In genomic region chr4:88761342-88761741, GRCh38 we compare ENCODE assay signal across 14 cellular contexts.
DNase-seq lines count a peak whose midpoint lies in the region; ATAC-seq, FAIRE-seq and TF ChIP-seq lines count a peak whose summit lies in the region.
"Had no signal": no experiment of that assay in that cellular context is flagged by ENCODE, and none has a peak within 500 bp of the region (broad histone marks: within the 10 kb centered on the region; RNA-seq: fewer than 3 reads in every experiment).

No MANE protein-coding gene starts in this region.

- H3K9me3 ChIP-seq in H1 (ENCODE audit: insufficient read depth in 2 of 2, low read depth in 1 of 2, low read length in 1 of 2) (no peaks in the 10 kb centered on the region), colonic mucosa (no peaks in the 10 kb centered on the region)
- H3K9me3 ChIP-seq: BLaER1 treated with 17β-estradiol and CSF1 and Interleukin-3, amounts not matched to agents 10 nM and 100 nM had no signal

- no peak overlapping the region for H3K56ac ChIP-seq in H1 (replicated peaks; ENCODE audit: insufficient read length, low read depth, low read length)

- H2AK5ac ChIP-seq in H1 (ENCODE audit: low read depth, low read length): peak overlapping the region; percentile 87; the same call in 1 of the 2 replicates

- TF ChIP-seq RAD21 in H1 (IDR thresholded peaks at IDR 0.05 in 1 of 2, conservative IDR thresholded peaks at IDR 0.05 in 1 of 2; ENCODE audit: low read depth in 2 of 2, low read length in 2 of 2): no peak

- H4K5ac ChIP-seq in H1 (ENCODE audit: insufficient read length, low read depth, low read length): no peak overlapping the region

- no peak overlapping the region for H2BK20ac ChIP-seq in H1 (ENCODE audit: low read length)

- no peak for TF ChIP-seq POLR2A in H1 (IDR thresholded peaks at IDR 0.05; ENCODE audit: control extremely low read depth in 1 of 2, low read depth in 2 of 2, low read length in 2 of 2)

- WGBS in H1 (ENCODE audit: extremely low coverage in 1 of 2, insufficient coverage in 1 of 2, insufficient read length in 1 of 2, insufficient replicate concordance in 2 of 2, low coverage in 1 of 2, low lambda C conversion rate in 2 of 2, missing lambda C conversion rate in 1 of 2), 2 experiments: 77% methylated on average over 3 of the region's 3 CpGs; no CpG with 5 or more reads in 1 of the 2 experiments

- no peaks in the 10 kb centered on the region for H3K36me3 Mint-ChIP-seq in natural killer cell
- H3K36me3 Mint-ChIP-seq in natural killer cell treated with Interleukin-12 subunit alpha and Interleukin-12 subunit beta and Interleukin-15 and Interleukin-18, amount 100 ng/mL, for 72 hours: no peaks in the 10 kb centered on the region
- peaks cover 4% of the 10 kb centered on the region for H3K36me3 Mint-ChIP-seq in neural crest cell (ENCODE audit: low read depth)
- H3K36me3 Mint-ChIP-seq in naive thymus-derived CD8-positive, alpha-beta T cell: no peaks in the 10 kb centered on the region

- DNase-seq in natural killer cell (no peak), H1 (ENCODE audit: low read depth in 1 of 2, low spot score in 2 of 2) (no peak), neural crest cell (ENCODE audit: low read depth, low spot score) (no peak), colonic mucosa (no peak)
- DNase-seq in natural killer cell treated with Interleukin-12 subunit alpha and Interleukin-12 subunit beta and Interleukin-15 and Interleukin-18, amount 100 ng/mL, for 72 hours (ENCODE audit: low spot score): no peak
- no peak for DNase-seq in naive thymus-derived CD8-positive, alpha-beta T cell
- DNase-seq: ACHN; CD4-positive, CD25-positive, alpha-beta regulatory T cell; DMS53; GF-D8; GM23248; H7 had no signal

- POLR2A ChIA-PET in H1 (lab: Charles Lee; ENCODE audit: partially characterized antibody): no interaction called here
- POLR2A ChIA-PET in naive thymus-derived CD8-positive, alpha-beta T cell (lab: Charles Lee): no interaction called here

- no peak overlapping the region for H3K4me3 ChIP-seq in H1 (ENCODE audit: extremely low read depth in 1 of 4, insufficient read depth in 2 of 4, low read depth in 3 of 4, low read length in 4 of 4)
- H3K4me3 ChIP-seq in colonic mucosa: no peak overlapping the region
- H3K4me3 ChIP-seq: BLaER1 treated with 17β-estradiol and CSF1 and Interleukin-3, amounts not matched to agents 10 nM and 100 nM; GM23248 had no signal

- H3K36me3 ChIP-seq in H1 (ENCODE audit: control insufficient read depth in 2 of 4, insufficient read depth in 4 of 4, low read length in 3 of 4): no peaks in the 10 kb centered on the region
- peaks cover 3% of the 10 kb centered on the region for H3K36me3 ChIP-seq in colonic mucosa

- CTCF ChIA-PET in H1 (lab: Charles Lee; ENCODE audit: partially characterized antibody): no interaction called here

- FAIRE-seq in H1 (lab: Jason Lieb, UNC): no peak

- no peak overlapping the region for H3K23ac ChIP-seq in H1 (ENCODE audit: insufficient read length)

- H3K27ac ChIP-seq in H1 (ENCODE audit: low read depth, low read length) (no peak overlapping the region), colonic mucosa (no peak overlapping the region)
- H3K27ac ChIP-seq: BLaER1 treated with 17β-estradiol and CSF1 and Interleukin-3, amounts not matched to agents 10 nM and 100 nM; GM23248 had no signal

- H2BK5ac ChIP-seq in H1 (ENCODE audit: low read depth, low read length): no peak overlapping the region

- H3K9ac ChIP-seq in H1 (replicated peaks in 1 of 4; ENCODE audit: extremely low read depth in 1 of 4, low read depth in 3 of 4, low read length in 3 of 4): no peak overlapping the region
- no peak overlapping the region for H3K9ac ChIP-seq in colonic mucosa (ENCODE audit: low read depth in 2 of 2, low read length in 2 of 2)
- H3K9ac ChIP-seq: BLaER1 treated with 17β-estradiol and CSF1 and Interleukin-3, amounts not matched to agents 10 nM and 100 nM; GM23248 had no signal

- peaks cover 3 to 11% (median 8%) of the 10 kb centered on the region in 4 experiments; a peak in 4 of 7 replicates for H3K4me1 ChIP-seq in H1 (replicated peaks in 1 of 4; ENCODE audit: control insufficient read depth in 3 of 4, insufficient read depth in 4 of 4, low read length in 3 of 4)
- H3K4me1 ChIP-seq in colonic mucosa: no peaks in the 10 kb centered on the region
- H3K4me1 ChIP-seq: BLaER1 treated with 17β-estradiol and CSF1 and Interleukin-3, amounts not matched to agents 10 nM and 100 nM had no signal

- intact Hi-C loops in natural killer cell (cut with micrococcal nuclease): no loop called here
- intact Hi-C loops in colonic mucosa (cut with DNase I): no loop called here

- no peak overlapping the region for H2BK12ac ChIP-seq in H1 (ENCODE audit: low read depth, low read length)

- H3K18ac ChIP-seq in H1 (ENCODE audit: extremely low read depth, low read length): no peak overlapping the region

- H3K27me3 Mint-ChIP-seq in natural killer cell (ENCODE audit: low read depth in 2 of 2) (no peaks in the 10 kb centered on the region), neural crest cell (ENCODE audit: low read depth) (no peaks in the 10 kb centered on the region)
- H3K27me3 Mint-ChIP-seq in natural killer cell treated with Interleukin-12 subunit alpha and Interleukin-12 subunit beta and Interleukin-15 and Interleukin-18, amount 100 ng/mL, for 72 hours: no peaks in the 10 kb centered on the region
- peaks cover 0 to 10% (median 4%) of the 10 kb centered on the region in 5 donors for H3K27me3 Mint-ChIP-seq in naive thymus-derived CD8-positive, alpha-beta T cell

- no peak overlapping the region for H2BK15ac ChIP-seq in H1 (ENCODE audit: low read length)

- no peaks in the 10 kb centered on the region for H3K27me3 ChIP-seq in H1 (replicated peaks in 1 of 4; ENCODE audit: control insufficient read depth in 3 of 4, extremely low read depth in 1 of 4, insufficient read depth in 3 of 4, low read length in 3 of 4)
- H3K27me3 ChIP-seq in colonic mucosa: no peaks in the 10 kb centered on the region
- H3K27me3 ChIP-seq: BLaER1 treated with 17β-estradiol and CSF1 and Interleukin-3, amounts not matched to agents 10 nM and 100 nM had no signal

- H2AFZ ChIP-seq in H1 (ENCODE audit: low read length): no peak overlapping the region
- H2AFZ ChIP-seq: GM23248 had no signal

- H3K27ac Mint-ChIP-seq in natural killer cell: peak overlapping the region; percentile 2 to 47
- H3K27ac Mint-ChIP-seq in natural killer cell treated with Interleukin-12 subunit alpha and Interleukin-12 subunit beta and Interleukin-15 and Interleukin-18, amount 100 ng/mL, for 72 hours: no peak overlapping the region
- H3K27ac Mint-ChIP-seq in neural crest cell (ENCODE audit: unreplicated experiment): peak overlapping the region; percentile 44
- no peak overlapping the region for H3K27ac Mint-ChIP-seq in naive thymus-derived CD8-positive, alpha-beta T cell

- H3K14ac ChIP-seq in H1 (ENCODE audit: insufficient read length): no peak overlapping the region

- no peaks in the 10 kb centered on the region for H3K23me2 ChIP-seq in H1 (ENCODE audit: low read depth, low read length)

- H3K4ac ChIP-seq in H1 (replicated peaks; ENCODE audit: insufficient read length, low read depth, low read length): no peak overlapping the region

- TF ChIP-seq CTCF in natural killer cell (IDR thresholded peaks at IDR 0.05): no peak
- no peak for TF ChIP-seq CTCF in H1 (IDR thresholded peaks at IDR 0.05; ENCODE audit: control extremely low read depth in 1 of 3, insufficient read depth in 1 of 3, low read depth in 1 of 3, low read length in 3 of 3)
- no peak for TF ChIP-seq CTCF in neural crest cell (conservative IDR thresholded peaks at IDR 0.05)
- no peak for TF ChIP-seq CTCF in colonic mucosa (IDR thresholded peaks at IDR 0.05)

- no peak overlapping the region for H3K4me2 ChIP-seq in H1 (ENCODE audit: insufficient read depth in 1 of 2, low read depth in 2 of 2, low read length in 2 of 2)
- H3K4me2 ChIP-seq: BLaER1 treated with 17β-estradiol and CSF1 and Interleukin-3, amounts not matched to agents 10 nM and 100 nM had no signal

- H2BK120ac ChIP-seq in H1 (replicated peaks; ENCODE audit: low read depth, low read length): no peak overlapping the region

- no peak overlapping the region for H3K4me3 Mint-ChIP-seq in natural killer cell
- H3K4me3 Mint-ChIP-seq in natural killer cell treated with Interleukin-12 subunit alpha and Interleukin-12 subunit beta and Interleukin-15 and Interleukin-18, amount 100 ng/mL, for 72 hours: no peak overlapping the region
- H3K4me3 Mint-ChIP-seq in neural crest cell: no peak overlapping the region
- H3K4me3 Mint-ChIP-seq in naive thymus-derived CD8-positive, alpha-beta T cell: no peak overlapping the region
- H3K4me3 Mint-ChIP-seq: CD4-positive, CD25-positive, alpha-beta regulatory T cell had no signal

- H4K8ac ChIP-seq in H1 (ENCODE audit: extremely low read depth, insufficient read depth, low read length): no peak overlapping the region

- H3K9me3 Mint-ChIP-seq in natural killer cell (no peaks in the 10 kb centered on the region), neural crest cell (no peaks in the 10 kb centered on the region)
- H3K9me3 Mint-ChIP-seq in natural killer cell treated with Interleukin-12 subunit alpha and Interleukin-12 subunit beta and Interleukin-15 and Interleukin-18, amount 100 ng/mL, for 72 hours: no peaks in the 10 kb centered on the region
- H3K9me3 Mint-ChIP-seq in naive thymus-derived CD8-positive, alpha-beta T cell: no peaks in the 10 kb centered on the region

- no peaks in the 10 kb centered on the region for H3K79me2 ChIP-seq in H1 (ENCODE audit: control insufficient read depth in 1 of 2, insufficient read depth in 2 of 2, low read length in 2 of 2)

- H3K4me1 Mint-ChIP-seq in natural killer cell (peaks cover 14% of the 10 kb centered on the region in 2 donors), neural crest cell (peaks cover 32% of the 10 kb centered on the region)
- peaks cover 12 to 13% of the 10 kb centered on the region in 2 donors for H3K4me1 Mint-ChIP-seq in natural killer cell treated with Interleukin-12 subunit alpha and Interleukin-12 subunit beta and Interleukin-15 and Interleukin-18, amount 100 ng/mL, for 72 hours (ENCODE audit: low read depth in 2 of 2)
- no peaks in the 10 kb centered on the region for H3K4me1 Mint-ChIP-seq in naive thymus-derived CD8-positive, alpha-beta T cell

- no peak for TF ChIP-seq EP300 in H1 (IDR thresholded peaks at IDR 0.05; ENCODE audit: borderline replicate concordance in 1 of 2, low read depth in 2 of 2, low read length in 2 of 2)

- ATAC-seq in natural killer cell (no peak), HG03457 (IDR thresholded peaks at IDR 0.05; ENCODE audit: unreplicated experiment) (no peak)
- no peak for ATAC-seq in natural killer cell treated with Interleukin-12 subunit alpha and Interleukin-12 subunit beta and Interleukin-15 and Interleukin-18, amount 100 ng/mL, for 72 hours
- no peak for ATAC-seq in naive thymus-derived CD8-positive, alpha-beta T cell

- H4K91ac ChIP-seq in H1 (replicated peaks; ENCODE audit: insufficient read length, low read length): no peak overlapping the region

- no peaks in the 10 kb centered on the region for H3K79me1 ChIP-seq in H1 (ENCODE audit: low read depth, low read length)

- peaks cover 0 to 3% of the 10 kb centered on the region in 2 experiments for H4K20me1 ChIP-seq in H1 (replicated peaks in 1 of 2; ENCODE audit: control insufficient read depth in 1 of 2, insufficient read depth in 2 of 2, low read length in 2 of 2)

TF ChIP-seq in H1, 55 proteins besides CTCF, POLR2A, EP300 and RAD21 (continues in another document):
- TF ChIP-seq CEBPB (IDR thresholded peaks at IDR 0.05; ENCODE audit: low read depth, low read length): no peak

Comparison
In these comparisons a context has a peak if more than half of its experiments do, and no peak if none do; other contexts are left out.
1. H3K27ac Mint-ChIP-seq: peak in natural killer cell (2 of 2) and neural crest cell (single experiment); none in natural killer cell treated with Interleukin-12 subunit alpha and Interleukin-12 subunit beta and Interleukin-15 and Interleukin-18, amount 100 ng/mL, for 72 hours (0 of 2) and naive thymus-derived CD8-positive, alpha-beta T cell (0 of 10).